19 cellular contexts compared by ENCODE assay signal in genomic region chr16:84054271-84054670, GRCh38. TPM values are rescaled to one million over a fixed set of nuclear protein-coding genes. Genes with fewer than 3 reads are reported as not detected.
A peak's percentile ranks its signal among the peaks of the same experiment; 100 is the strongest.
DNase-seq lines count a peak whose midpoint lies in the region; ATAC-seq and TF ChIP-seq lines count a peak whose summit lies in the region.
"Had no signal": no experiment of that assay in that cellular context is flagged by ENCODE, and none has a peak within 500 bp of the region (broad histone marks: within the 10 kb centered on the region; RNA-seq: fewer than 3 reads in every experiment).

No MANE protein-coding gene starts in this region.

- TF ChIP-seq CTCF in chondrocyte (IDR thresholded peaks at IDR 0.05): no peak
- TF ChIP-seq CTCF in lower lobe of right lung (IDR thresholded peaks at IDR 0.05): no peak
- no peak for TF ChIP-seq CTCF in suprapubic skin (IDR thresholded peaks at IDR 0.05)
- no peak for TF ChIP-seq CTCF in CD14-positive monocyte (IDR thresholded peaks at IDR 0.05)

- H3K4me3 Mint-ChIP-seq in activated T-cell treated with anti-CD3 and anti-CD28 coated beads, Interleukin-2, amount 50 U/mL, for 24 hours: no peak overlapping the region
- no peak overlapping the region for H3K4me3 Mint-ChIP-seq in chondrocyte (ENCODE audit: unreplicated experiment)
- H3K4me3 Mint-ChIP-seq in natural killer cell treated with Interleukin-12 subunit alpha and Interleukin-12 subunit beta and Interleukin-15 and Interleukin-18, amount 100 ng/mL, for 72 hours: no peak overlapping the region
- H3K4me3 Mint-ChIP-seq in CD14-positive monocyte: no peak overlapping the region

- no peak overlapping the region for H3K27ac ChIP-seq in lower lobe of right lung
- H3K27ac ChIP-seq in suprapubic skin: no peak overlapping the region

- H3K27ac Mint-ChIP-seq in activated T-cell treated with anti-CD3 and anti-CD28 coated beads, Interleukin-2, amount 50 U/mL, for 24 hours: no peak overlapping the region
- H3K27ac Mint-ChIP-seq in chondrocyte (ENCODE audit: unreplicated experiment) (no peak overlapping the region), CD14-positive monocyte (peak overlapping the region in 1 of 7 donors; percentile 51)
- no peak overlapping the region for H3K27ac Mint-ChIP-seq in natural killer cell treated with Interleukin-12 subunit alpha and Interleukin-12 subunit beta and Interleukin-15 and Interleukin-18, amount 100 ng/mL, for 72 hours

- H3K36me3 ChIP-seq in lower lobe of right lung (peaks cover 86% of the 10 kb centered on the region), suprapubic skin (peaks cover 96% of the 10 kb centered on the region)
- H3K36me3 ChIP-seq: MG63 had no signal

- H3K9me3 ChIP-seq in lower lobe of right lung (no peaks in the 10 kb centered on the region), suprapubic skin (no peaks in the 10 kb centered on the region)
- H3K9me3 ChIP-seq: BE2C, MG63 had no signal

- DNase-seq in activated T-cell treated with anti-CD3 and anti-CD28 coated beads, Interleukin-2, amount 50 U/mL, for 24 hours: peak; percentile 20
- DNase-seq in activated T-cell treated with anti-CD3 and anti-CD28 coated beads, Interleukin-2, amount 50 U/mL, for 48 hours: no peak
- DNase-seq in chondrocyte (ENCODE audit: low spot score): peak; percentile 73
- DNase-seq in lower lobe of right lung: peak; percentile 27
- DNase-seq in suprapubic skin (ENCODE audit: low spot score in 2 of 2): peak; percentile 47 to 57
- DNase-seq in natural killer cell treated with Interleukin-12 subunit alpha and Interleukin-12 subunit beta and Interleukin-15 and Interleukin-18, amount 100 ng/mL, for 72 hours (ENCODE audit: low spot score): no peak
- no peak for DNase-seq in CD14-positive monocyte (ENCODE audit: low spot score)
- DNase-seq: 8988T; BE2C; Calu3; CD4-positive, alpha-beta memory T cell; DMS79; GOT3; MG63; NCI-H1092; NCI-H524; Right ventricle myocardium superior had no signal

- H3K9me3 Mint-ChIP-seq in activated T-cell treated with anti-CD3 and anti-CD28 coated beads, Interleukin-2, amount 50 U/mL, for 24 hours: no peaks in the 10 kb centered on the region
- no peaks in the 10 kb centered on the region for H3K9me3 Mint-ChIP-seq in chondrocyte (ENCODE audit: low read depth)
- no peaks in the 10 kb centered on the region for H3K9me3 Mint-ChIP-seq in natural killer cell treated with Interleukin-12 subunit alpha and Interleukin-12 subunit beta and Interleukin-15 and Interleukin-18, amount 100 ng/mL, for 72 hours
- peaks cover 0 to 6% (median 2%) of the 10 kb centered on the region in 7 donors for H3K9me3 Mint-ChIP-seq in CD14-positive monocyte

- H3K4me3 ChIP-seq in lower lobe of right lung (no peak overlapping the region), suprapubic skin (no peak overlapping the region)
- H3K4me3 ChIP-seq: MG63 had no signal

- H3K36me3 Mint-ChIP-seq in activated T-cell treated with anti-CD3 and anti-CD28 coated beads, Interleukin-2, amount 50 U/mL, for 24 hours (ENCODE audit: low read depth): peaks cover 86% of the 10 kb centered on the region
- H3K36me3 Mint-ChIP-seq in chondrocyte (ENCODE audit: low read depth) (peaks cover 40% of the 10 kb centered on the region), CD14-positive monocyte (peaks cover 82 to 92% of the 10 kb centered on the region in 2 donors)
- peaks cover 15% of the 10 kb centered on the region for H3K36me3 Mint-ChIP-seq in natural killer cell treated with Interleukin-12 subunit alpha and Interleukin-12 subunit beta and Interleukin-15 and Interleukin-18, amount 100 ng/mL, for 72 hours

- H3K4me1 Mint-ChIP-seq in activated T-cell treated with anti-CD3 and anti-CD28 coated beads, Interleukin-2, amount 50 U/mL, for 24 hours (ENCODE audit: low read depth): no peaks in the 10 kb centered on the region
- H3K4me1 Mint-ChIP-seq in chondrocyte (ENCODE audit: low read depth) (no peaks in the 10 kb centered on the region), CD14-positive monocyte (no peaks in the 10 kb centered on the region)
- H3K4me1 Mint-ChIP-seq in natural killer cell treated with Interleukin-12 subunit alpha and Interleukin-12 subunit beta and Interleukin-15 and Interleukin-18, amount 100 ng/mL, for 72 hours (ENCODE audit: low read depth in 2 of 2): peaks cover 0 to 3% of the 10 kb centered on the region in 2 donors
- H3K4me1 Mint-ChIP-seq: CD4-positive, alpha-beta memory T cell had no signal

- WGBS in suprapubic skin: 89% methylated on average over 16 of the region's 16 CpGs

- TF ChIP-seq POLR2A in suprapubic skin (IDR thresholded peaks at IDR 0.05): no peak

- ATAC-seq in lower lobe of right lung: no peak
- ATAC-seq in GM18511 (IDR thresholded peaks at IDR 0.05; ENCODE audit: unreplicated experiment): no peak
- ATAC-seq in natural killer cell treated with Interleukin-12 subunit alpha and Interleukin-12 subunit beta and Interleukin-15 and Interleukin-18, amount 100 ng/mL, for 72 hours: no peak
- ATAC-seq: Panc1 had no signal

- H3K27me3 Mint-ChIP-seq in activated T-cell treated with anti-CD3 and anti-CD28 coated beads, Interleukin-2, amount 50 U/mL, for 24 hours: no peaks in the 10 kb centered on the region
- no peaks in the 10 kb centered on the region for H3K27me3 Mint-ChIP-seq in chondrocyte (ENCODE audit: low read depth)
- H3K27me3 Mint-ChIP-seq in natural killer cell treated with Interleukin-12 subunit alpha and Interleukin-12 subunit beta and Interleukin-15 and Interleukin-18, amount 100 ng/mL, for 72 hours: no peaks in the 10 kb centered on the region
- H3K27me3 Mint-ChIP-seq in CD14-positive monocyte (ENCODE audit: low read depth in 3 of 3): no peaks in the 10 kb centered on the region
- H3K27me3 Mint-ChIP-seq: CD4-positive, alpha-beta memory T cell had no signal

- H3K4me1 ChIP-seq in lower lobe of right lung (no peaks in the 10 kb centered on the region), suprapubic skin (no peaks in the 10 kb centered on the region)
- H3K4me1 ChIP-seq: BE2C had no signal

- intact Hi-C loops in lower lobe of right lung (cut with DNase I): no loop called here
- intact Hi-C loops in CD14-positive monocyte (cut with micrococcal nuclease): no loop called here

- no peak for TF ChIP-seq EP300 in suprapubic skin (IDR thresholded peaks at IDR 0.05)

- H3K27me3 ChIP-seq in lower lobe of right lung (ENCODE audit: low read depth) (no peaks in the 10 kb centered on the region), suprapubic skin (no peaks in the 10 kb centered on the region)
- H3K27me3 ChIP-seq: BE2C, MG63 had no signal

RNA-seq across cellular contexts. Expression of gene SLC38A8, which starts 11.7 kb away (rescaled TPM):
- total RNA-seq in chondrocyte (not detected in 3 replicates), lower lobe of right lung (not detected), suprapubic skin (not detected)
- not detected for total RNA-seq in natural killer cell treated with Interleukin-12 subunit alpha and Interleukin-12 subunit beta and Interleukin-15 and Interleukin-18, amount 100 ng/mL, for 72 hours
- polyA plus RNA-seq in CD14-positive monocyte: not detected
- total RNA-seq: Calu3; CD4-positive, alpha-beta memory T cell had no signal
- polyA plus RNA-seq: CD4-positive, alpha-beta memory T cell had no signal

Comparison
In these comparisons a context has a peak if more than half of its experiments do, and no peak if none do; other contexts are left out.
1. DNase-seq: peak in activated T-cell treated with anti-CD3 and anti-CD28 coated beads, Interleukin-2, amount 50 U/mL, for 24 hours (single experiment), chondrocyte (single experiment), lower lobe of right lung (single experiment) and suprapubic skin (2 of 2); none in activated T-cell treated with anti-CD3 and anti-CD28 coated beads, Interleukin-2, amount 50 U/mL, for 48 hours (0 of 2), natural killer cell treated with Interleukin-12 subunit alpha and Interleukin-12 subunit beta and Interleukin-15 and Interleukin-18, amount 100 ng/mL, for 72 hours (single experiment) and CD14-positive monocyte (single experiment).